In genomic region chr17:39591958-39592954, GRCh38 we compare ENCODE assay signal across 9 cellular contexts. TPM values are rescaled to one million over a fixed set of nuclear protein-coding genes. Genes with fewer than 3 reads are reported as not detected.
DNase-seq lines count a peak whose midpoint lies in the region; ATAC-seq, FAIRE-seq and TF ChIP-seq lines count a peak whose summit lies in the region.
"Had no signal": no experiment of that assay in that cellular context is flagged by ENCODE, and none has a peak within 500 bp of the region (broad histone marks: within the 10 kb centered on the region; RNA-seq: fewer than 3 reads in every experiment).

No MANE protein-coding gene starts in this region.

- POLR2A ChIA-PET in A549 (lab: Yijun Ruan, JAX): no interaction called here

- H3K27me3 ChIP-seq in SJCRH30: no peaks in the 10 kb centered on the region

- H3K4me2 ChIP-seq in A549: no peak overlapping the region

- FAIRE-seq in A549 (lab: Jason Lieb, UNC): no peak
- no peak for FAIRE-seq in GM19239 (lab: Jason Lieb, UNC)

- 4% methylated on average over 14 of the region's 22 CpGs for WGBS in A549 (ENCODE audit: missing lambda C conversion rate)

- DNase-seq in A549 (ENCODE audit: low read depth in 1 of 2, low spot score in 1 of 2): peak in 1 of 2 experiments; percentile 64
- peak; percentile 13 for DNase-seq in HCEC 1CT
- DNase-seq in SJCRH30: peak; percentile 62 to 83
- DNase-seq in fibroblast of villous mesenchyme (ENCODE audit: low read depth): peak; percentile 61
- no peak for DNase-seq in GM19239 (ENCODE audit: insufficient read length, low spot score)
- DNase-seq in 8988T: no peak

- no peaks in the 10 kb centered on the region for H3K36me3 ChIP-seq in SJCRH30

- H3K4me3 ChIP-seq in A549 (no peak overlapping the region), SJCRH30 (no peak overlapping the region), fibroblast of villous mesenchyme (ENCODE audit: low read depth, low read length) (no peak overlapping the region)

- CTCF ChIA-PET in A549 (lab: Yijun Ruan, JAX): interaction anchor here (1.8 to 58.8 kb wide), 2 partner anchors 16 to 43 kb away, joined by 6 to 1581 read pairs; partner anchors contain the start of genes PPP1R1B and STARD3

- no peak for TF ChIP-seq CTCF in A549 (IDR thresholded peaks at IDR 0.05)
- TF ChIP-seq CTCF in fibroblast of villous mesenchyme (IDR thresholded peaks at IDR 0.05; ENCODE audit: insufficient read depth, low read depth, low read length): no peak

- no peak overlapping the region for H3K27ac ChIP-seq in A549
- no peak overlapping the region for H3K27ac ChIP-seq in SJCRH30

- H3K4me1 ChIP-seq in A549 (no peaks in the 10 kb centered on the region; the same call in 2 of the 3 replicates), SJCRH30 (peaks cover 14% of the 10 kb centered on the region)

- no peak for TF ChIP-seq POLR2A in A549 (IDR thresholded peaks at IDR 0.05; ENCODE audit: low read length)

- TF ChIP-seq RAD21 in A549 (conservative IDR thresholded peaks at IDR 0.05 in 1 of 2, IDR thresholded peaks at IDR 0.05 in 1 of 2): no peak

- no peak for TF ChIP-seq EP300 in A549 (IDR thresholded peaks at IDR 0.05)

- ATAC-seq in A549: peak; percentile 48 to 58; a peak in 5 of 6 replicates
- ATAC-seq in HG02610 (IDR thresholded peaks at IDR 0.05; ENCODE audit: unreplicated experiment): no peak
- ATAC-seq in HG02763 (IDR thresholded peaks at IDR 0.05; ENCODE audit: unreplicated experiment): no peak
- ATAC-seq: naive thymus-derived CD4-positive, alpha-beta T cell had no signal

- H3K9me3 ChIP-seq in A549 (no peaks in the 10 kb centered on the region), SJCRH30 (replicated peaks) (no peaks in the 10 kb centered on the region)

TF ChIP-seq in A549, 52 proteins besides CTCF, POLR2A, EP300 and RAD21 (continues in another document):
- no peak for TF ChIP-seq JUN (IDR thresholded peaks at IDR 0.05)
- TF ChIP-seq EHMT2 (IDR thresholded peaks at IDR 0.05; ENCODE audit: low read depth): peak; percentile 94
- no peak for TF ChIP-seq MAX (IDR thresholded peaks at IDR 0.05)
- no peak for TF ChIP-seq TP53 (CRISPR knock-in tag; IDR thresholded peaks at IDR 0.05)
- no peak for TF ChIP-seq BHLHE40 (IDR thresholded peaks at IDR 0.05; ENCODE audit: low read depth, low read length)
- no peak for TF ChIP-seq FOSB (CRISPR knock-in tag; IDR thresholded peaks at IDR 0.05)
- TF ChIP-seq ZSCAN20 (CRISPR knock-in tag; IDR thresholded peaks at IDR 0.05): 0 out of 2 replicates have a peak, but pooled peaks have one; percentile 48
- no peak for TF ChIP-seq CHD4 (IDR thresholded peaks at IDR 0.05; ENCODE audit: borderline replicate concordance)
- TF ChIP-seq, protein P1, sequence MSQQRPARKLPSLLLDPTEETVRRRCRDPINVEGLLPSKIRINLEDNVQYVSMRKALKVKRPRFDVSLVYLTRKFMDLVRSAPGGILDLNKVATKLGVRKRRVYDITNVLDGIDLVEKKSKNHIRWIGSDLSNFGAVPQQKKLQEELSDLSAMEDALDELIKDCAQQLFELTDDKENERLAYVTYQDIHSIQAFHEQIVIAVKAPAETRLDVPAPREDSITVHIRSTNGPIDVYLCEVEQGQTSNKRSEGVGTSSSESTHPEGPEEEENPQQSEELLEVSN (IDR thresholded peaks at IDR 0.05; ENCODE audit: borderline replicate concordance, low read depth): no peak
- TF ChIP-seq NPAS2 (CRISPR knock-in tag; IDR thresholded peaks at IDR 0.05; ENCODE audit: borderline replicate concordance): no peak
- no peak for TF ChIP-seq NFE2L2 (conservative IDR thresholded peaks at IDR 0.05; ENCODE audit: low read length)
- TF ChIP-seq HDAC2 (IDR thresholded peaks at IDR 0.05): no peak
- TF ChIP-seq, protein P2, sequence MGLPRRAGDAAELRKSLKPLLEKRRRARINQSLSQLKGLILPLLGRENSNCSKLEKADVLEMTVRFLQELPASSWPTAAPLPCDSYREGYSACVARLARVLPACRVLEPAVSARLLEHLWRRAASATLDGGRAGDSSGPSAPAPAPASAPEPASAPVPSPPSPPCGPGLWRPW (IDR thresholded peaks at IDR 0.05): no peak
- TF ChIP-seq CBX8 (IDR thresholded peaks at IDR 0.05): no peak
- TF ChIP-seq HOXB5 (CRISPR knock-in tag; IDR thresholded peaks at IDR 0.05): no peak
- TF ChIP-seq RARB (CRISPR knock-in tag; IDR thresholded peaks at IDR 0.05): no peak
- TF ChIP-seq SMC3 (IDR thresholded peaks at IDR 0.05): no peak
- no peak for TF ChIP-seq CEBPB (IDR thresholded peaks at IDR 0.05)
- TF ChIP-seq MAZ (IDR thresholded peaks at IDR 0.05; ENCODE audit: borderline replicate concordance, low read depth, low read length): no peak
- peak; percentile 99 for TF ChIP-seq REST (IDR thresholded peaks at IDR 0.05)
- TF ChIP-seq HMGXB4 (CRISPR knock-in tag; IDR thresholded peaks at IDR 0.05; ENCODE audit: borderline replicate concordance): no peak

RNA-seq across cellular contexts. Expression of gene NEUROD2, which starts 15.5 kb away (rescaled TPM):
- polyA plus RNA-seq in A549 (2011; rRNA removed) (not detected in 2 replicates), A549 (2017; fragmentation: RNase III; extraction: RNeasy Plus Mini Kit Qiagen cat#74134 plus additional on column Dnase treatment) (not detected in 3 replicates)
- not detected in 2 replicates for polyA plus RNA-seq in A549 (2012; cell fraction: cytosol; rRNA removed)
- polyA plus RNA-seq in A549 (2012; cell fraction: nucleus; rRNA removed): 0.02 and 0.04 TPM in 2 replicates
- not detected in 2 replicates for polyA minus RNA-seq in A549 (2011; rRNA and poly(A)+ RNA removed)
- total RNA-seq in SJCRH30 (2014; rRNA removed; shearing (Covaris generic)): 0.20 TPM in 1 of 2 replicates, not detected in the other
- total RNA-seq in fibroblast of villous mesenchyme: not detected in 2 replicates
- total RNA-seq: naive thymus-derived CD4-positive, alpha-beta T cell had no signal
- polyA plus RNA-seq: naive thymus-derived CD4-positive, alpha-beta T cell had no signal

RNA-seq across cellular contexts. Expression of gene PPP1R1B, which starts 34.5 kb away (rescaled TPM):
- polyA plus RNA-seq in A549 (2011; rRNA removed): 0.07 and 0.10 TPM in 2 replicates
- polyA plus RNA-seq in A549 (2012; cell fraction: cytosol; rRNA removed): 0.03 TPM in 1 of 2 replicates, not detected in the other
- polyA plus RNA-seq in A549 (2012; cell fraction: nucleus; rRNA removed): not detected in 2 replicates
- polyA plus RNA-seq in A549 (2017; fragmentation: RNase III; extraction: RNeasy Plus Mini Kit Qiagen cat#74134 plus additional on column Dnase treatment): not detected in 3 replicates
- not detected in 2 replicates for polyA minus RNA-seq in A549 (2011; rRNA and poly(A)+ RNA removed)
- total RNA-seq in SJCRH30 (2014; rRNA removed; shearing (Covaris generic)): not detected in 2 replicates
- total RNA-seq in fibroblast of villous mesenchyme: not detected in 2 replicates
- total RNA-seq: naive thymus-derived CD4-positive, alpha-beta T cell had no signal
- polyA plus RNA-seq: naive thymus-derived CD4-positive, alpha-beta T cell had no signal

RNA-seq across cellular contexts. Expression of gene STARD3, which starts 44.7 kb away (rescaled TPM):
- polyA plus RNA-seq in A549 (2011; rRNA removed) (56.0 and 60.9 TPM in 2 replicates), A549 (2017; fragmentation: RNase III; extraction: RNeasy Plus Mini Kit Qiagen cat#74134 plus additional on column Dnase treatment) (53.0 to 56.1 TPM (median 54.6 TPM) in 3 replicates)
- polyA plus RNA-seq in A549 (2012; cell fraction: cytosol; rRNA removed): 83.7 and 101 TPM in 2 replicates
- polyA plus RNA-seq in A549 (2012; cell fraction: nucleus; rRNA removed): 261 and 339 TPM in 2 replicates
- 77.8 and 87.0 TPM in 2 replicates for polyA minus RNA-seq in A549 (2011; rRNA and poly(A)+ RNA removed)
- total RNA-seq in SJCRH30 (2014; rRNA removed; shearing (Covaris generic)): 21.8 and 22.7 TPM in 2 replicates
- total RNA-seq in fibroblast of villous mesenchyme: 23.7 and 42.5 TPM in 2 replicates

Comparison
In these comparisons a context has a peak if more than half of its experiments do, and no peak if none do; other contexts are left out.
1. ATAC-seq: peak in A549 (2 of 2); none in HG02610 (single experiment) and HG02763 (single experiment).
2. DNase-seq: peak in HCEC 1CT (single experiment), SJCRH30 (2 of 2) and fibroblast of villous mesenchyme (single experiment); none in GM19239 (single experiment) and 8988T (single experiment).